Comparison of ENCODE assay signal across 1 cellular context in the genomic region with DNA sequence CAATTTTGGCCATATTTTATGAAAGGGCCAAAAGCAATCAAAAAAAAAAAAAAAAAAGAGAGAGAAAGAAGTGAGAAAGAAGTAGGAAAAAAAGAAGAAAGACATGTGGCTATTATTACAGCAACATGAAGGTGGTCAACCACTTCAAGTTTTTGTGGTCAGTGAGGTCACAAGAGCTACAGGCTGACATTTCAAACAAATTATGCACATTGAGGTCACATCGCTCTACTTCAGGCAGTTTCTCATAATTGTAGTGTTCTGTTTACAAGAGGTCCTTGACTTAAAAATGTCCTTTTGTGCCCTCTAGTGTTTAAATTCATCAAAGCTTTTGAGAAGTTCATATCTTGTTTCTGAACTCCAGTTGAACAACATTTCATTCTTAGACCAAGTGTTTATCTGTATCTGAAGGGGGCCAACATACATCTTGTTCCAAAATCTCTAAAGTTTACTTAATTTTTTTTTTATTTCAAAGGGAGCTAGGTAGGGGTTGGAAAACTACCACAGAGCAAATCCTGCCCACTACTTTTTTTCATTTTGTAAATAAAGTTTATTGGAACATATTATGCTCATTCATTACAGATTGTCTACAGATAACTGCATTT.
TF ChIP-seq lines count a peak whose summit lies in the region.

No MANE protein-coding gene starts in this region.

TF ChIP-seq in GM12878, 131 proteins besides CTCF, POLR2A, EP300 and RAD21 (continued from another document and continues in another):
- TF ChIP-seq, protein P1, sequence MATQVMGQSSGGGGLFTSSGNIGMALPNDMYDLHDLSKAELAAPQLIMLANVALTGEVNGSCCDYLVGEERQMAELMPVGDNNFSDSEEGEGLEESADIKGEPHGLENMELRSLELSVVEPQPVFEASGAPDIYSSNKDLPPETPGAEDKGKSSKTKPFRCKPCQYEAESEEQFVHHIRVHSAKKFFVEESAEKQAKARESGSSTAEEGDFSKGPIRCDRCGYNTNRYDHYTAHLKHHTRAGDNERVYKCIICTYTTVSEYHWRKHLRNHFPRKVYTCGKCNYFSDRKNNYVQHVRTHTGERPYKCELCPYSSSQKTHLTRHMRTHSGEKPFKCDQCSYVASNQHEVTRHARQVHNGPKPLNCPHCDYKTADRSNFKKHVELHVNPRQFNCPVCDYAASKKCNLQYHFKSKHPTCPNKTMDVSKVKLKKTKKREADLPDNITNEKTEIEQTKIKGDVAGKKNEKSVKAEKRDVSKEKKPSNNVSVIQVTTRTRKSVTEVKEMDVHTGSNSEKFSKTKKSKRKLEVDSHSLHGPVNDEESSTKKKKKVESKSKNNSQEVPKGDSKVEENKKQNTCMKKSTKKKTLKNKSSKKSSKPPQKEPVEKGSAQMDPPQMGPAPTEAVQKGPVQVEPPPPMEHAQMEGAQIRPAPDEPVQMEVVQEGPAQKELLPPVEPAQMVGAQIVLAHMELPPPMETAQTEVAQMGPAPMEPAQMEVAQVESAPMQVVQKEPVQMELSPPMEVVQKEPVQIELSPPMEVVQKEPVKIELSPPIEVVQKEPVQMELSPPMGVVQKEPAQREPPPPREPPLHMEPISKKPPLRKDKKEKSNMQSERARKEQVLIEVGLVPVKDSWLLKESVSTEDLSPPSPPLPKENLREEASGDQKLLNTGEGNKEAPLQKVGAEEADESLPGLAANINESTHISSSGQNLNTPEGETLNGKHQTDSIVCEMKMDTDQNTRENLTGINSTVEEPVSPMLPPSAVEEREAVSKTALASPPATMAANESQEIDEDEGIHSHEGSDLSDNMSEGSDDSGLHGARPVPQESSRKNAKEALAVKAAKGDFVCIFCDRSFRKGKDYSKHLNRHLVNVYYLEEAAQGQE (IDR thresholded peaks at IDR 0.05; ENCODE audit: low read depth, low read length) = no peak
- TF ChIP-seq FOXM1 (IDR thresholded peaks at IDR 0.05; ENCODE audit: low read depth, low read length) (0 out of 2 replicates have a peak, but pooled peaks have one; percentile 56), TAF1 (IDR thresholded peaks at IDR 0.05; ENCODE audit: borderline replicate concordance, low read depth, low read length) (no peak), BHLHE40 (IDR thresholded peaks at IDR 0.05; ENCODE audit: borderline replicate concordance in 1 of 2, low read depth in 2 of 2, low read length in 1 of 2) (peak; percentile 32 to 47; a peak in 2 of 4 replicates), BACH1 (IDR thresholded peaks at IDR 0.05; ENCODE audit: borderline replicate concordance) (no peak), IKZF1 (conservative IDR thresholded peaks at IDR 0.05) (no peak), BCLAF1 (IDR thresholded peaks at IDR 0.05) (no peak), HCFC1 (IDR thresholded peaks at IDR 0.05; ENCODE audit: low read length) (no peak), POLR2AphosphoS2 (IDR thresholded peaks at IDR 0.05; ENCODE audit: low read depth, low read length) (no peak), SREBF2 (IDR thresholded peaks at IDR 0.05; ENCODE audit: low read length) (no peak), KLF5 (IDR thresholded peaks at IDR 0.05; ENCODE audit: partially characterized antibody) (no peak), NFIC (IDR thresholded peaks at IDR 0.05; ENCODE audit: low read depth, low read length) (peak; percentile 77; the same call in 1 of the 2 replicates), SIX5 (IDR thresholded peaks at IDR 0.05; ENCODE audit: low read depth, low read length, severe bottlenecking) (no peak), CEBPZ (IDR thresholded peaks at IDR 0.05; ENCODE audit: low read depth, low read length) (no peak), SUZ12 (IDR thresholded peaks at IDR 0.05; ENCODE audit: unreplicated experiment) (no peak), SMAD1 (IDR thresholded peaks at IDR 0.05; ENCODE audit: low read depth, partially characterized antibody) (no peak), ZNF622 (IDR thresholded peaks at IDR 0.05) (no peak), SRF (IDR thresholded peaks at IDR 0.05; ENCODE audit: low read depth in 2 of 2, low read length in 2 of 2) (no peak), NR2C2 (IDR thresholded peaks at IDR 0.05; ENCODE audit: borderline replicate concordance, control insufficient read depth, insufficient read length, low read depth) (no peak), ELK1 (IDR thresholded peaks at IDR 0.05; ENCODE audit: low read depth, low read length) (no peak), POLR2AphosphoS5 (IDR thresholded peaks at IDR 0.05; ENCODE audit: low read length) (no peak), ZNF687 (IDR thresholded peaks at IDR 0.05) (no peak), YBX1 (IDR thresholded peaks at IDR 0.05) (no peak), ZBTB33 (IDR thresholded peaks at IDR 0.05) (no peak)
- TF ChIP-seq, protein P2, sequence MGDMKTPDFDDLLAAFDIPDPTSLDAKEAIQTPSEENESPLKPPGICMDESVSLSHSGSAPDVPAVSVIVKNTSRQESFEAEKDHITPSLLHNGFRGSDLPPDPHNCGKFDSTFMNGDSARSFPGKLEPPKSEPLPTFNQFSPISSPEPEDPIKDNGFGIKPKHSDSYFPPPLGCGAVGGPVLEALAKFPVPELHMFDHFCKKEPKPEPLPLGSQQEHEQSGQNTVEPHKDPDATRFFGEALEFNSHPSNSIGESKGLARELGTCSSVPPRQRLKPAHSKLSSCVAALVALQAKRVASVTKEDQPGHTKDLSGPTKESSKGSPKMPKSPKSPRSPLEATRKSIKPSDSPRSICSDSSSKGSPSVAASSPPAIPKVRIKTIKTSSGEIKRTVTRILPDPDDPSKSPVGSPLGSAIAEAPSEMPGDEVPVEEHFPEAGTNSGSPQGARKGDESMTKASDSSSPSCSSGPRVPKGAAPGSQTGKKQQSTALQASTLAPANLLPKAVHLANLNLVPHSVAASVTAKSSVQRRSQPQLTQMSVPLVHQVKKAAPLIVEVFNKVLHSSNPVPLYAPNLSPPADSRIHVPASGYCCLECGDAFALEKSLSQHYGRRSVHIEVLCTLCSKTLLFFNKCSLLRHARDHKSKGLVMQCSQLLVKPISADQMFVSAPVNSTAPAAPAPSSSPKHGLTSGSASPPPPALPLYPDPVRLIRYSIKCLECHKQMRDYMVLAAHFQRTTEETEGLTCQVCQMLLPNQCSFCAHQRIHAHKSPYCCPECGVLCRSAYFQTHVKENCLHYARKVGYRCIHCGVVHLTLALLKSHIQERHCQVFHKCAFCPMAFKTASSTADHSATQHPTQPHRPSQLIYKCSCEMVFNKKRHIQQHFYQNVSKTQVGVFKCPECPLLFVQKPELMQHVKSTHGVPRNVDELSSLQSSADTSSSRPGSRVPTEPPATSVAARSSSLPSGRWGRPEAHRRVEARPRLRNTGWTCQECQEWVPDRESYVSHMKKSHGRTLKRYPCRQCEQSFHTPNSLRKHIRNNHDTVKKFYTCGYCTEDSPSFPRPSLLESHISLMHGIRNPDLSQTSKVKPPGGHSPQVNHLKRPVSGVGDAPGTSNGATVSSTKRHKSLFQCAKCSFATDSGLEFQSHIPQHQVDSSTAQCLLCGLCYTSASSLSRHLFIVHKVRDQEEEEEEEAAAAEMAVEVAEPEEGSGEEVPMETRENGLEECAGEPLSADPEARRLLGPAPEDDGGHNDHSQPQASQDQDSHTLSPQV (IDR thresholded peaks at IDR 0.05) = no peak
